1 cellular context compared by ENCODE assay signal in the genomic region with DNA sequence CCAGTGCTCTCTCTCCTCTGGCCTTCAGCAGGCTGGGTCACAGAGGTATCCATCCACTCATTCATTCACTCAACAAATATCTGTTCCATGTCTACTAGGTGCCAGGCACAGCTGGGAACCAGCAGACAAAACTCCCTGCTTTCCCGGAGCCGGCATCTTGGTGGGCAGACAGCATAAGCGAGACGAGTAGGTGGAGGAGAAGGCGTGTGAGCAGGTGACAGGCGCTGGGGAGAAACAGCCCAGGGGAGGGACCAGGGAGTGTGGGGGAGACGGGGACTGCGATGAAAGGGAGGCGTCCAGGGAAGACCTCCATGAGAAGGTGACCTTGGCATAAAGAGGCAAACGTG.
TF ChIP-seq lines count a peak whose summit lies in the region.

No MANE protein-coding gene starts in this region.

TF ChIP-seq in K562, 482 proteins besides CTCF, POLR2A, EP300 and RAD21:
- no peak for TF ChIP-seq ZNF253 (CRISPR knock-in tag; conservative IDR thresholded peaks at IDR 0.05)
- TF ChIP-seq, protein P1, sequence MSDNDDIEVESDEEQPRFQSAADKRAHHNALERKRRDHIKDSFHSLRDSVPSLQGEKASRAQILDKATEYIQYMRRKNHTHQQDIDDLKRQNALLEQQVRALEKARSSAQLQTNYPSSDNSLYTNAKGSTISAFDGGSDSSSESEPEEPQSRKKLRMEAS (CRISPR knock-in tag; IDR thresholded peaks at IDR 0.05) = peak; percentile 1; the same call in 1 of the 2 replicates
TF ChIP-seq in K562: peak in this region for 1.
